ENCODE assay signal across 8 cellular contexts in genomic region chr9:34178698-34179527, GRCh38. TPM values are rescaled to one million over a fixed set of nuclear protein-coding genes. Genes with fewer than 3 reads are reported as not detected.
DNase-seq lines count a peak whose midpoint lies in the region; ATAC-seq and TF ChIP-seq lines count a peak whose summit lies in the region.

Gene UBAP1, plus strand, starts transcription at chr9:34179043. Its CDS starts 41,872 bp downstream, at chr9:34220915.

- H3K27me3 ChIP-seq in cardiac muscle cell, result no peaks in the 10 kb centered on the region
- H3K27me3 ChIP-seq in parathyroid adenoma (ENCODE audit: control insufficient read depth, insufficient read depth, low read length), result no peaks in the 10 kb centered on the region
- H3K27me3 ChIP-seq in tibial nerve, result no peaks in the 10 kb centered on the region

- 0 to 1% methylated on average over 47 to 52 of the region's 52 CpGs for WGBS in tibial nerve, 2 donors

- peak; percentile 99 for ATAC-seq in HG02759 (IDR thresholded peaks at IDR 0.05; ENCODE audit: unreplicated experiment)
- ATAC-seq in activated naive CD8-positive, alpha-beta T cell treated with anti-CD3 and anti-CD28 coated beads, Interleukin-2, amount 50 U/mL, for 24 hours, result peak; percentile 100

- TF ChIP-seq CTCF in GM12864 (IDR thresholded peaks at IDR 0.05; ENCODE audit: low read depth, low read length, missing control alignments) (no peak), cardiac muscle cell (IDR thresholded peaks at IDR 0.05; ENCODE audit: low read depth, low read length) (no peak), parathyroid adenoma (IDR thresholded peaks at IDR 0.05) (no peak), tibial nerve (IDR thresholded peaks at IDR 0.05) (peak in 2 of 5 experiments; percentile 49)

- TF ChIP-seq POLR2A in tibial nerve (IDR thresholded peaks at IDR 0.05), result peak; percentile 93 to 97

- peak within 1 kb of the TSS; percentile 79 for H3K4me3 ChIP-seq in GM12864 (ENCODE audit: low read depth, low read length)
- peak within 1 kb of the TSS; percentile 70 for H3K4me3 ChIP-seq in cardiac muscle cell
- peak within 1 kb of the TSS; percentile 97 for H3K4me3 ChIP-seq in parathyroid adenoma (ENCODE audit: low read depth, low read length)
- H3K4me3 ChIP-seq in tibial nerve, result peak within 1 kb of the TSS; percentile 76 to 95 (median 90)

- TF ChIP-seq EP300 in tibial nerve (IDR thresholded peaks at IDR 0.05), result peak; percentile 53 to 98

- peak within 1 kb of the TSS; percentile 91 for H3K4me2 ChIP-seq in parathyroid adenoma (ENCODE audit: low read length)

- H3K27me3 Mint-ChIP-seq in activated naive CD8-positive, alpha-beta T cell treated with anti-CD3 and anti-CD28 coated beads, Interleukin-2, amount 50 U/mL, for 24 hours, result no peaks in the 10 kb centered on the region

- H3K9me3 ChIP-seq in cardiac muscle cell (ENCODE audit: low read depth) (no peaks in the 10 kb centered on the region), parathyroid adenoma (ENCODE audit: control insufficient read depth, low read length) (no peaks in the 10 kb centered on the region), tibial nerve (no peaks in the 10 kb centered on the region)

- H3K36me3 Mint-ChIP-seq in activated naive CD8-positive, alpha-beta T cell treated with anti-CD3 and anti-CD28 coated beads, Interleukin-2, amount 50 U/mL, for 24 hours (ENCODE audit: low read depth), result peaks cover under 1% of the 10 kb centered on the region

- H3K27ac Mint-ChIP-seq in activated naive CD8-positive, alpha-beta T cell treated with anti-CD3 and anti-CD28 coated beads, Interleukin-2, amount 50 U/mL, for 24 hours, result peak within 1 kb of the TSS; percentile 97

- H3K27ac ChIP-seq in cardiac muscle cell, result peak within 1 kb of the TSS; percentile 98
- peak within 1 kb of the TSS; percentile 84 for H3K27ac ChIP-seq in parathyroid adenoma
- peak within 1 kb of the TSS; percentile 96 to 99 (median 97) for H3K27ac ChIP-seq in tibial nerve

- H3K36me3 ChIP-seq in cardiac muscle cell, result no peaks in the 10 kb centered on the region
- no peaks in the 10 kb centered on the region for H3K36me3 ChIP-seq in parathyroid adenoma (ENCODE audit: control insufficient read depth, insufficient read depth, low read length)
- H3K36me3 ChIP-seq in tibial nerve, result peaks cover 0 to 3% (median 0%) of the 10 kb centered on the region in 3 donors

- no peaks in the 10 kb centered on the region for H3K9me3 Mint-ChIP-seq in activated naive CD8-positive, alpha-beta T cell treated with anti-CD3 and anti-CD28 coated beads, Interleukin-2, amount 50 U/mL, for 24 hours

- H3K79me2 ChIP-seq in parathyroid adenoma, result peaks cover 12% of the 10 kb centered on the region

- H2AFZ ChIP-seq in parathyroid adenoma, result peak within 1 kb of the TSS; percentile 96

- peak; percentile 85 for DNase-seq in GM12864 (ENCODE audit: low read depth)
- peak; percentile 88 to 96 (median 91) for DNase-seq in NCI-H1417 (lab: John Stamatoyannopoulos, UW)
- peak; percentile 97 for DNase-seq in SW480 (ENCODE audit: low spot score)
- peak; percentile 96 for DNase-seq in activated naive CD8-positive, alpha-beta T cell treated with anti-CD3 and anti-CD28 coated beads, Interleukin-2, amount 50 U/mL, for 24 hours
- peak; percentile 98 to 99 for DNase-seq in cardiac muscle cell (ENCODE audit: low read depth in 1 of 2, low spot score in 1 of 2)
- peak; percentile 94 to 97 for DNase-seq in tibial nerve (ENCODE audit: low spot score in 2 of 2)

- peaks cover 29% of the 10 kb centered on the region for H3K4me1 Mint-ChIP-seq in activated naive CD8-positive, alpha-beta T cell treated with anti-CD3 and anti-CD28 coated beads, Interleukin-2, amount 50 U/mL, for 24 hours

- peak within 1 kb of the TSS; percentile 99 for H3K4me3 Mint-ChIP-seq in activated naive CD8-positive, alpha-beta T cell treated with anti-CD3 and anti-CD28 coated beads, Interleukin-2, amount 50 U/mL, for 24 hours

- H3K9ac ChIP-seq in parathyroid adenoma, result peak within 1 kb of the TSS; percentile 21

- H3K4me1 ChIP-seq in cardiac muscle cell (ENCODE audit: low read depth), result peaks cover 12% of the 10 kb centered on the region
- H3K4me1 ChIP-seq in parathyroid adenoma, result no peaks in the 10 kb centered on the region
- peaks cover 0 to 29% (median 7%) of the 10 kb centered on the region in 4 donors for H3K4me1 ChIP-seq in tibial nerve

RNA-seq across cellular contexts. Expression of gene UBAP1, which starts in this region (rescaled TPM):
- total RNA-seq in cardiac muscle cell, result 23.5 and 28.6 TPM in 2 replicates
- polyA plus RNA-seq in cardiac muscle cell, result 52.3 and 60.0 TPM in 2 replicates
- total RNA-seq in tibial nerve, result 10 to 100 TPM; 36.7 to 46.1 (median 38.3) TPM

Comparison
In these comparisons a context has a peak if more than half of its experiments do, and no peak if none do; other contexts are left out.
1. Peak in every context shown above with its lines: DNase-seq, ATAC-seq, H3K4me3 ChIP-seq and H3K27ac ChIP-seq.